23 cellular contexts compared by ENCODE assay signal in the genomic region with DNA sequence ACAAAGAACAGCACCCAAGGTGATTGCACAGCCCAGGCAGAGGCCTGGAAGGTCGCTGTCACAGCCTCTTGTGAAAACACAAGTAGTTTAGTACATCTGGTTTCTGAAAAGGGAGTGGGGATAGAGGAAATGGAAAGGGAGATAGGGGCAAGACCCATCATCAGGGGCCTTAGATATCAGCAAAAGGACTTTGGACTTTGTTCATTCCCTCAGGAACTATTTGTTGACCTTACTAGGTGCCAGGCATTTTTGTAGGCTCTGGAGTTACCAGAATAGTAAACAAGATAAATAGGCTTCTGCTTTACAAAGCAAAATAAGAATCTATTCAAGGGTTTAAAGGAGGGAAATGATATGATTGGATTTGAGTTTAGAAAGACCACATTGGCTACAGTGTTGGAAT.
"Had no signal": no experiment of that assay in that cellular context is flagged by ENCODE, and none has a peak within 500 bp of the region (broad histone marks: within the 10 kb centered on the region; RNA-seq: fewer than 3 reads in every experiment).

No MANE protein-coding gene starts in this region.

- ATAC-seq: left lung; lower lobe of right lung; natural killer cell; pancreas; sciatic nerve; stimulated activated memory B cell treated with anti-CD40 and anti-IgM and Interleukin-4, amounts not matched to agents 10 μg/mL and 1 μg/mL and 100 μg/mL, for 72 hours; stimulated activated naive CD8-positive, alpha-beta T cell treated with anti-CD3 and anti-CD28 coated beads, Interleukin-15, Interleukin-2, amounts not matched to agents 100 U/mL and 50 U/mL, for 24 hours had no signal

- H3K27me3 ChIP-seq: left lung, neutrophil, pancreas, testis, tibial artery, upper lobe of left lung had no signal

- H3K36me3 Mint-ChIP-seq: natural killer cell; stimulated activated memory B cell treated with anti-CD40 and anti-IgM and Interleukin-4, amounts not matched to agents 10 μg/mL and 1 μg/mL and 100 μg/mL, for 72 hours had no signal

- FAIRE-seq: endometrium, frontal cortex, kidney, pancreas, urothelium cell line had no signal

- H3K4me3 ChIP-seq: coronary artery, left lung, lower lobe of right lung, pancreas, testis, tibial artery, upper lobe of left lung had no signal

- H3K4me1 Mint-ChIP-seq: natural killer cell; neural crest cell; stimulated activated memory B cell treated with anti-CD40 and anti-IgM and Interleukin-4, amounts not matched to agents 10 μg/mL and 1 μg/mL and 100 μg/mL, for 72 hours had no signal

- H3K4me3 Mint-ChIP-seq: natural killer cell; neural crest cell; stimulated activated memory B cell treated with anti-CD40 and anti-IgM and Interleukin-4, amounts not matched to agents 10 μg/mL and 1 μg/mL and 100 μg/mL, for 72 hours had no signal

- H3K4me1 ChIP-seq: left lung, lower lobe of right lung, pancreas, testis, tibial artery, upper lobe of left lung had no signal

- DNase-seq: dermis blood vessel endothelial cell; effector memory CD4-positive, alpha-beta T cell; erythroblast; kidney; left lung; lower lobe of right lung; natural killer cell; pancreas; stimulated activated CD4-positive, alpha-beta T cell treated with anti-CD3 and anti-CD28 coated beads, Interleukin-4, amount 100 ng/mL, for 4 hours; stimulated activated naive CD8-positive, alpha-beta T cell treated with anti-CD3 and anti-CD28 coated beads, Interleukin-15, Interleukin-2, amounts not matched to agents 100 U/mL and 50 U/mL, for 24 hours; substantia nigra; testis; tibial artery; upper lobe of left lung had no signal

- H3K27ac Mint-ChIP-seq: natural killer cell; progenitor cell of endocrine pancreas; stimulated activated memory B cell treated with anti-CD40 and anti-IgM and Interleukin-4, amounts not matched to agents 10 μg/mL and 1 μg/mL and 100 μg/mL, for 72 hours had no signal

- H3K27ac ChIP-seq: coronary artery, left lung, lower lobe of right lung, neutrophil, pancreas, testis, tibial artery, upper lobe of left lung had no signal

- H3K36me3 ChIP-seq: left lung, lower lobe of right lung, neutrophil, pancreas, tibial artery, upper lobe of left lung had no signal

- H3K9me3 ChIP-seq: left lung, lower lobe of right lung, neutrophil, pancreas, testis, tibial artery had no signal

- H3K27me3 Mint-ChIP-seq: progenitor cell of endocrine pancreas; stimulated activated memory B cell treated with anti-CD40 and anti-IgM and Interleukin-4, amounts not matched to agents 10 μg/mL and 1 μg/mL and 100 μg/mL, for 72 hours had no signal
